Comparison of ENCODE assay signal across 1 cellular context in genomic region chr6:131292145-131292938, GRCh38.
TF ChIP-seq lines count a peak whose summit lies in the region.

No MANE protein-coding gene starts in this region.

TF ChIP-seq in H1, 55 proteins besides CTCF, POLR2A, EP300 and RAD21:
- TF ChIP-seq SUZ12 (IDR thresholded peaks at IDR 0.05; ENCODE audit: low read length), result no peak
- TF ChIP-seq EGR1 (IDR thresholded peaks at IDR 0.05; ENCODE audit: borderline replicate concordance, low read depth, low read length), result no peak
- TF ChIP-seq POU5F1 (IDR thresholded peaks at IDR 0.05; ENCODE audit: low read depth, low read length), result no peak
- no peak for TF ChIP-seq GTF2F1 (IDR thresholded peaks at IDR 0.05; ENCODE audit: borderline replicate concordance, low read depth, low read length)
- TF ChIP-seq CHD7 (IDR thresholded peaks at IDR 0.05; ENCODE audit: insufficient replicate concordance, low read length), result no peak
- no peak for TF ChIP-seq E2F6 (IDR thresholded peaks at IDR 0.05)
- TF ChIP-seq FOSL1 (IDR thresholded peaks at IDR 0.05; ENCODE audit: insufficient read depth, low read depth, low read length), result no peak
- TF ChIP-seq KDM4A (IDR thresholded peaks at IDR 0.05; ENCODE audit: low read depth, low read length, severe bottlenecking), result no peak
- no peak for TF ChIP-seq BCL11A (IDR thresholded peaks at IDR 0.05; ENCODE audit: low read depth in 2 of 2, low read length in 2 of 2)
- TF ChIP-seq SAP30 (IDR thresholded peaks at IDR 0.05; ENCODE audit: insufficient read depth, insufficient replicate concordance, low read length), result no peak
- TF ChIP-seq SRF (IDR thresholded peaks at IDR 0.05; ENCODE audit: low read depth, low read length), result no peak
- no peak for TF ChIP-seq BRCA1 (IDR thresholded peaks at IDR 0.05; ENCODE audit: low read depth, low read length)
- TF ChIP-seq CTBP2 (IDR thresholded peaks at IDR 0.05; ENCODE audit: borderline replicate concordance, insufficient read depth, insufficient read length, low read length), result no peak
- TF ChIP-seq CBX8 (IDR thresholded peaks at IDR 0.05; ENCODE audit: borderline replicate concordance, low read depth, low read length), result no peak
- no peak for TF ChIP-seq KDM1A (IDR thresholded peaks at IDR 0.05; ENCODE audit: borderline replicate concordance, low read length)
- no peak for TF ChIP-seq TAF1 (IDR thresholded peaks at IDR 0.05; ENCODE audit: low read depth, low read length)
- TF ChIP-seq ASH2L (IDR thresholded peaks at IDR 0.05; ENCODE audit: low read length), result no peak
